Comparison of ENCODE assay signal across 8 cellular contexts in genomic region chr15:55362641-55363040, GRCh38.
"Had no signal": no experiment of that assay in that cellular context is flagged by ENCODE, and none has a peak within 500 bp of the region (broad histone marks: within the 10 kb centered on the region; RNA-seq: fewer than 3 reads in every experiment).

No MANE protein-coding gene starts in this region.

- H3K4me3 ChIP-seq: GM23248, HAP-1 had no signal

- ATAC-seq: HCT116 had no signal

- H3K36me3 ChIP-seq: HAP-1 had no signal

- H3K4me1 ChIP-seq: HAP-1 had no signal

- DNase-seq: GM23248, GOT3, H7, IMR-90, KBM-7 had no signal

- H3K9me3 ChIP-seq: HAP-1 had no signal

- H3K27ac ChIP-seq: GM23248, HL-60 had no signal
